Comparison of ENCODE assay signal across 13 cellular contexts in genomic region chr6:151998784-151999183, GRCh38.
"Had no signal": no experiment of that assay in that cellular context is flagged by ENCODE, and none has a peak within 500 bp of the region (broad histone marks: within the 10 kb centered on the region; RNA-seq: fewer than 3 reads in every experiment).

No MANE protein-coding gene starts in this region.

- H3K36me3 ChIP-seq: adrenal gland, stomach, thoracic aorta had no signal

- H3K27ac ChIP-seq: adrenal gland, body of pancreas, stomach, thoracic aorta had no signal

- DNase-seq: activated CD4-positive, alpha-beta T cell treated with anti-CD3 and anti-CD28 coated beads, Interleukin-2, amount 10 ng/mL, durations not matched to agents 24 days and 14 days; activated CD8-positive, alpha-beta memory T cell treated with anti-CD3 and anti-CD28 coated beads for 24 hours; activated naive CD4-positive, alpha-beta T cell treated with anti-CD3 and anti-CD28 coated beads, Interleukin-2, amount 10 ng/mL, durations not matched to agents 7 days and 5 days; activated T-cell treated with anti-CD3 and anti-CD28 coated beads for 4 hours; adrenal gland; body of pancreas; effector memory CD8-positive, alpha-beta T cell; mesenchymal stem cell; nephron progenitor cell; stomach had no signal

- H3K27me3 ChIP-seq: adrenal gland, body of pancreas, stomach had no signal

- H3K4me3 ChIP-seq: adrenal gland, body of pancreas, stomach, thoracic aorta had no signal

- ATAC-seq: activated T-helper 17 cell treated with anti-CD3 and anti-CD28 coated beads, Interleukin-2, amount 50 U/mL, for 72 hours; body of pancreas; effector memory CD8-positive, alpha-beta T cell; WTC11 had no signal

- H3K9me3 ChIP-seq: adrenal gland, body of pancreas, stomach, thoracic aorta had no signal

- H3K4me1 ChIP-seq: adrenal gland, body of pancreas, stomach had no signal
